In the genomic region with DNA sequence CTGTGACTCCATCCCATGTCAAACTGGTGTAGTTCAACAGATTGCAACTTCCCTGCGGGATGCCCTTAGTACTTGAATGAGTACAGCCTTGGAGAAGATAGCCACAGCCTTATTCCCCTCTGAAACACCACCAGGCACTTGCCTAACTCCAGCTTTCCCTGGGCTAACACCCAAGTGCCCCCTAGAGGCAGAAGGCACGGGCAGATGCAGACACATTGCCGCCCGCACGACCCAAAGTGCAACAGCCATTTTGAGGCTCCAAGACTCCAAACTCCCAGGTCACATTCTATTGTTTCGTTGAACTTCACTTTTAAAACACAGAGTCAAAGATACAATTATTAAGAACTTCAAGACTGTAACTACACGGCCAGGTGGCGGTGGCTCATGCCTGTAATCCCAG, we compare ENCODE assay signal across 1 cellular context.
TF ChIP-seq lines count a peak whose summit lies in the region.

No MANE protein-coding gene starts in this region.

TF ChIP-seq in SK-N-SH, 30 proteins besides CTCF, POLR2A, EP300 and RAD21 (continued from another document):
- no peak for TF ChIP-seq CHD2 (IDR thresholded peaks at IDR 0.05; ENCODE audit: low read length, partially characterized antibody)
- TF ChIP-seq POLR2AphosphoS5 (IDR thresholded peaks at IDR 0.05; ENCODE audit: low read depth, low read length): no peak
